8 cellular contexts compared by ENCODE assay signal in genomic region chr16:85245307-85246172, GRCh38.
A peak's percentile ranks its signal among the peaks of the same experiment; 100 is the strongest.
DNase-seq lines count a peak whose midpoint lies in the region; ATAC-seq, FAIRE-seq and TF ChIP-seq lines count a peak whose summit lies in the region.

No MANE protein-coding gene starts in this region.

- H3K9me3 Mint-ChIP-seq in activated CD8-positive, alpha-beta T cell treated with anti-CD3 and anti-CD28 coated beads for 36 hours = no peaks in the 10 kb centered on the region

- intact Hi-C loops in activated CD8-positive, alpha-beta T cell treated with anti-CD3 and anti-CD28 coated beads for 36 hours (cut with micrococcal nuclease) = no loop called here

- H3K36me3 Mint-ChIP-seq in activated CD8-positive, alpha-beta T cell treated with anti-CD3 and anti-CD28 coated beads for 36 hours (ENCODE audit: low read depth) = no peaks in the 10 kb centered on the region

- POLR2A ChIA-PET in activated CD8-positive, alpha-beta T cell treated with anti-CD3 and anti-CD28 coated beads for 36 hours (lab: Charles Lee) = interaction anchor here (0.9 kb wide), 1 partner anchor 8 kb away, joined by 3 read pairs; no protein-coding TSS in a partner anchor

- TF ChIP-seq CTCF in activated CD8-positive, alpha-beta T cell treated with anti-CD3 and anti-CD28 coated beads for 36 hours (IDR thresholded peaks at IDR 0.05) = peak; percentile 72

- FAIRE-seq in GM12892 (lab: Jason Lieb, UNC) (peak; percentile 89), endometrium (lab: Jason Lieb, UNC) (peak; percentile 26)

- ATAC-seq in activated CD8-positive, alpha-beta T cell treated with anti-CD3 and anti-CD28 coated beads for 36 hours = peak; percentile 95
- ATAC-seq in GM18867 (IDR thresholded peaks at IDR 0.05; ENCODE audit: unreplicated experiment) = no peak

- CTCF ChIA-PET in activated CD8-positive, alpha-beta T cell treated with anti-CD3 and anti-CD28 coated beads for 36 hours (lab: Charles Lee) = interaction anchor here (0.8 to 2.1 kb wide), 20 partner anchors 8 to 371 kb away, joined by 3 to 15 read pairs (median 4); partner anchors contain the start of gene CIBAR2

- H3K4me3 Mint-ChIP-seq in activated CD8-positive, alpha-beta T cell treated with anti-CD3 and anti-CD28 coated beads for 36 hours = no peak overlapping the region

- H3K27me3 Mint-ChIP-seq in activated CD8-positive, alpha-beta T cell treated with anti-CD3 and anti-CD28 coated beads for 36 hours = peaks cover 2% of the 10 kb centered on the region

- no peak overlapping the region for H3K27ac ChIP-seq in substantia nigra (ENCODE audit: low read depth, low read length, poor library complexity, severe bottlenecking)

- no peak for TF ChIP-seq POLR2A in GM12892 (IDR thresholded peaks at IDR 0.05; ENCODE audit: low read depth, low read length)

- H3K4me1 Mint-ChIP-seq in activated CD8-positive, alpha-beta T cell treated with anti-CD3 and anti-CD28 coated beads for 36 hours (ENCODE audit: low read depth) = no peaks in the 10 kb centered on the region

- DNase-seq in A172 (ENCODE audit: low spot score) (peak; percentile 70), GM12892 (ENCODE audit: insufficient read length) (no peak), NCI-H524 (lab: John Stamatoyannopoulos, UW) (peak; percentile 59 to 80), myocyte (ENCODE audit: low read depth) (peak; percentile 74), substantia nigra (lab: John Stamatoyannopoulos, UW) (peak in 30 of 49 donors; percentile 3 to 69 (median 23))
- DNase-seq in activated CD8-positive, alpha-beta T cell treated with anti-CD3 and anti-CD28 coated beads for 36 hours = peak; percentile 67

- H3K27ac Mint-ChIP-seq in activated CD8-positive, alpha-beta T cell treated with anti-CD3 and anti-CD28 coated beads for 36 hours = no peak overlapping the region
